8 cellular contexts compared by ENCODE assay signal in genomic region chr7:55573234-55573504, GRCh38. TPM values are rescaled to one million over a fixed set of nuclear protein-coding genes. Genes with fewer than 3 reads are reported as not detected.
DNase-seq lines count a peak whose midpoint lies in the region; ATAC-seq and TF ChIP-seq lines count a peak whose summit lies in the region.

No MANE protein-coding gene starts in this region.

- peaks cover 5 to 51% of the 10 kb centered on the region in 2 donors for H3K4me1 ChIP-seq in right atrium auricular region

- peaks cover 60% of the 10 kb centered on the region for H3K4me1 Mint-ChIP-seq in activated naive CD8-positive, alpha-beta T cell treated with anti-CD3 and anti-CD28 coated beads, Interleukin-2, amount 50 U/mL, for 24 hours
- H3K4me1 Mint-ChIP-seq in mesothelial cell of epicardium: peaks cover 44% of the 10 kb centered on the region

- no peaks in the 10 kb centered on the region for H3K36me3 ChIP-seq in right atrium auricular region

- TF ChIP-seq CTCF in right atrium auricular region (IDR thresholded peaks at IDR 0.05) (no peak), mesothelial cell of epicardium (IDR thresholded peaks at IDR 0.05; ENCODE audit: unreplicated experiment) (no peak)

- H3K36me3 Mint-ChIP-seq in activated naive CD8-positive, alpha-beta T cell treated with anti-CD3 and anti-CD28 coated beads, Interleukin-2, amount 50 U/mL, for 24 hours (ENCODE audit: low read depth): peaks cover 3% of the 10 kb centered on the region
- no peaks in the 10 kb centered on the region for H3K36me3 Mint-ChIP-seq in mesothelial cell of epicardium

- no peaks in the 10 kb centered on the region for H3K27me3 ChIP-seq in right atrium auricular region

- intact Hi-C loops in cardiac septum (cut with DNase I): loop anchor here (2.0 kb wide), 1 partner anchor 206 kb away; no protein-coding TSS in a partner anchor
- intact Hi-C loops in sciatic nerve (cut with DNase I): loop anchor here (10.0 kb wide), 1 partner anchor 148 kb away; no protein-coding TSS in a partner anchor

- H3K27me3 Mint-ChIP-seq in activated naive CD8-positive, alpha-beta T cell treated with anti-CD3 and anti-CD28 coated beads, Interleukin-2, amount 50 U/mL, for 24 hours: no peaks in the 10 kb centered on the region
- H3K27me3 Mint-ChIP-seq in mesothelial cell of epicardium (ENCODE audit: low read depth): no peaks in the 10 kb centered on the region

- H3K9me3 Mint-ChIP-seq in activated naive CD8-positive, alpha-beta T cell treated with anti-CD3 and anti-CD28 coated beads, Interleukin-2, amount 50 U/mL, for 24 hours: no peaks in the 10 kb centered on the region
- no peaks in the 10 kb centered on the region for H3K9me3 Mint-ChIP-seq in mesothelial cell of epicardium

- H3K4me3 Mint-ChIP-seq in activated naive CD8-positive, alpha-beta T cell treated with anti-CD3 and anti-CD28 coated beads, Interleukin-2, amount 50 U/mL, for 24 hours: peak overlapping the region; percentile 80
- H3K4me3 Mint-ChIP-seq in mesothelial cell of epicardium: peak overlapping the region; percentile 75

- H3K9me3 ChIP-seq in right atrium auricular region: no peaks in the 10 kb centered on the region

- no peak for DNase-seq in right atrium auricular region (ENCODE audit: low spot score)
- DNase-seq in cardiac septum (ENCODE audit: low spot score): no peak
- no peak for DNase-seq in activated naive CD8-positive, alpha-beta T cell treated with anti-CD3 and anti-CD28 coated beads, Interleukin-2, amount 50 U/mL, for 24 hours
- no peak for DNase-seq in mesothelial cell of epicardium (ENCODE audit: low spot score in 2 of 2, unreplicated experiment in 2 of 2)
- DNase-seq in ureter (ENCODE audit: low spot score): peak; percentile 29
- no peak for DNase-seq in NCI-H2081 treated with DMSO at 0.1 percent for 48 hours (lab: John Stamatoyannopoulos, UW)
- DNase-seq in sciatic nerve (ENCODE audit: low spot score): no peak

- peak overlapping the region; percentile 77 for H3K27ac Mint-ChIP-seq in activated naive CD8-positive, alpha-beta T cell treated with anti-CD3 and anti-CD28 coated beads, Interleukin-2, amount 50 U/mL, for 24 hours
- H3K27ac Mint-ChIP-seq in mesothelial cell of epicardium: peak overlapping the region; percentile 57

- peak overlapping the region in 1 of 2 donors; percentile 84 for H3K27ac ChIP-seq in right atrium auricular region

- peak overlapping the region; percentile 55 to 92 for H3K4me3 ChIP-seq in right atrium auricular region

- no peak for ATAC-seq in activated naive CD8-positive, alpha-beta T cell treated with anti-CD3 and anti-CD28 coated beads, Interleukin-2, amount 50 U/mL, for 24 hours
- ATAC-seq in sciatic nerve (no peak), GM19467 (IDR thresholded peaks at IDR 0.05; ENCODE audit: unreplicated experiment) (no peak)

RNA-seq across cellular contexts. Expression of gene VOPP1, which starts 0.9 kb away (rescaled TPM):
- 10 to 100 TPM; 21.4 to 24.1 TPM for total RNA-seq in right atrium auricular region
- total RNA-seq in cardiac septum: 32.0 TPM
- total RNA-seq in mesothelial cell of epicardium: 42.4 to 43.1 TPM (median 42.8 TPM) in 3 replicates
- total RNA-seq in ureter: 47.1 TPM
- 66.2 TPM for total RNA-seq in sciatic nerve
